Comparison of ENCODE assay signal across 8 cellular contexts in the genomic region with DNA sequence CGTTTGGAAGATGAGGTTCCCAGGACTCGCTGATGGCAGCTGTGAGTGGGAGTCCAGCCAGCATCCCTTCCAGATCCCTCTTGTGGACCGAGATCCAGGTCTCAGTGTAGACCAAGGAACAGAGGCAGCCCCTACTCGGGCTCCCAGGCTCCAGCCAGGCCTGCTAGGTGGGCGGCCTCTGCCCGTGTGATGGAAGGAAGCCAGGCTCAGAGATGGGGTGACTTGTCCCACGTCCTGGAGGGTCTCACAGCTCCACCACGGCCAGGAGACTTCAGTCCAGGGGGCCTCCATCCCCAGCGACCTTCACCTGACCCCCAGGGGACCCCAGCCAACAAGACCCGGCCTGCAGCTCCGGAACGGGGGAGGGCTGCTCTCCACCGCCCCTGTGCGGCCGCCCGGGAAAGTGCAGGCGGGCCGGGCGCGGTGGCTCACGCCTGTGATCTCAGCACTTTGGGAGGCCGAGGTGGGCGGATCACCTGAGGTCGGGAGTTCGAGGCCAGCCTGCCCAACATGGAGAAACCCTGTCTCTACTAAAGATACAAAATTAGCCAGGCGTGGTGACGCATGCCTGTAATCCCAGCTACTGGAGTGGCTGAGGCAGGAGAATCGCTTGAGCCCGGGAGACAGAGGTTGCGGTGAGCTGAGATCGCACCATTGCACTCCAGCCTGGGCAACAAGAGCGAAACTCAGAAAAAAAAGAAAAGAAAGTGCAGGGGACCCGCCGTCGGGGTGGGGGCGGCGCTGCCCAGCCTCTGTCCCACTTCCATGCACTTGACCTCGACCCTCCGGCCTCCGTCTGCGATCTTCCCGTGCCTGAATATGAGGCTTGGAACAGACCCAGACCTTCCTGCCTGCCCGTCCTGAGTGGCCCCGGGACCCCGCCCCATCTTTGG. TPM values are rescaled to one million over a fixed set of nuclear protein-coding genes. Genes with fewer than 3 reads are reported as not detected.
A peak's percentile ranks its signal among the peaks of the same experiment; 100 is the strongest.
DNase-seq lines count a peak whose midpoint lies in the region; ATAC-seq and TF ChIP-seq lines count a peak whose summit lies in the region.

No MANE protein-coding gene starts in this region.

- CTCF ChIA-PET in AG04450 (lab: Charles Lee) = interaction anchor here (1.3 to 2.5 kb wide), 2 partner anchors 9 to 11 kb away, joined by 4 to 16 read pairs; no protein-coding TSS in a partner anchor

- H3K4me3 Mint-ChIP-seq in T-helper 17 cell = peak overlapping the region; percentile 56
- H3K4me3 Mint-ChIP-seq in chondrocyte (ENCODE audit: unreplicated experiment) = no peak overlapping the region
- H3K4me3 Mint-ChIP-seq in naive B cell = peak overlapping the region in 2 of 8 donors; percentile 37 to 67

- no peak overlapping the region for H3K27ac ChIP-seq in AG04450 (ENCODE audit: low read depth, low read length)

- H3K27me3 Mint-ChIP-seq in T-helper 17 cell = peaks cover 6% of the 10 kb centered on the region
- peaks cover 15% of the 10 kb centered on the region for H3K27me3 Mint-ChIP-seq in chondrocyte (ENCODE audit: low read depth)
- H3K27me3 Mint-ChIP-seq in naive B cell = peaks cover 7 to 26% (median 26%) of the 10 kb centered on the region in 3 donors

- peaks cover 18% of the 10 kb centered on the region; the same call in 1 of the 2 replicates for H3K9me3 ChIP-seq in AG04450 (ENCODE audit: control insufficient read depth, insufficient read depth, low read length)
- no peaks in the 10 kb centered on the region for H3K9me3 ChIP-seq in T-helper 17 cell (ENCODE audit: control insufficient read depth, low read length, poor library complexity, severe bottlenecking)

- POLR2A ChIA-PET in AG04450 (lab: Yijun Ruan, JAX) = no interaction called here

- H3K4me1 Mint-ChIP-seq in T-helper 17 cell (peaks cover 5% of the 10 kb centered on the region), chondrocyte (ENCODE audit: low read depth) (peaks cover 5% of the 10 kb centered on the region), naive B cell (peaks cover 13 to 19% (median 17%) of the 10 kb centered on the region in 3 donors)

- H3K36me3 Mint-ChIP-seq in T-helper 17 cell (ENCODE audit: low read depth) (peaks cover 3% of the 10 kb centered on the region), chondrocyte (ENCODE audit: low read depth) (peaks cover 2% of the 10 kb centered on the region), naive B cell (peaks cover 0 to 9% of the 10 kb centered on the region in 2 donors)

- ATAC-seq in T-helper 17 cell = peak; percentile 68
- ATAC-seq in naive B cell (ENCODE audit: low read depth in 2 of 2) = peak; percentile 33 to 47
- ATAC-seq in GM21360 (IDR thresholded peaks at IDR 0.05; ENCODE audit: unreplicated experiment) = no peak
- ATAC-seq in GM21576 (IDR thresholded peaks at IDR 0.05; ENCODE audit: unreplicated experiment) = no peak

- TF ChIP-seq CTCF in AG04450 (IDR thresholded peaks at IDR 0.05; ENCODE audit: low read depth, low read length) (peak; percentile 68), GM13976 (IDR thresholded peaks at IDR 0.05; ENCODE audit: borderline replicate concordance, control extremely low read depth, extremely low read depth, insufficient read depth, missing control alignments) (peak; percentile 51), chondrocyte (IDR thresholded peaks at IDR 0.05) (peak; percentile 85)

- no peak overlapping the region for H3K27ac Mint-ChIP-seq in T-helper 17 cell
- H3K27ac Mint-ChIP-seq in chondrocyte (ENCODE audit: unreplicated experiment) = no peak overlapping the region
- peak overlapping the region in 2 of 6 donors; percentile 18 to 82 for H3K27ac Mint-ChIP-seq in naive B cell

- in situ Hi-C loops in GM13976 (cut with MboI; ENCODE audit: low sequenced_read_pairs, unreplicated experiment) = no loop called here

- H3K9me3 Mint-ChIP-seq in chondrocyte (ENCODE audit: low read depth) (no peaks in the 10 kb centered on the region), naive B cell (peaks cover 0 to 4% (median 0%) of the 10 kb centered on the region in 7 donors)

- H3K27me3 ChIP-seq in AG04450 (ENCODE audit: control insufficient read depth, insufficient read depth, low read length) = peaks cover 22% of the 10 kb centered on the region

- H3K4me3 ChIP-seq in AG04450 (ENCODE audit: low read depth, low read length) = no peak overlapping the region

- DNase-seq in AG04450 (ENCODE audit: low read depth, low spot score) (no peak), GM13976 (ENCODE audit: low spot score) (peak; percentile 71), T-helper 17 cell (peak in 2 of 3 donors; percentile 41 to 46), chondrocyte (ENCODE audit: low spot score) (no peak), naive B cell (no peak), cortex of kidney (lab: John Stamatoyannopoulos, UW) (no peak)

RNA-seq across cellular contexts. Expression of gene MADCAM1, which starts 0.6 kb away (rescaled TPM):
- polyA plus RNA-seq in AG04450 (2011; rRNA removed) = not detected in 2 replicates
- polyA minus RNA-seq in AG04450 (2011; rRNA and poly(A)+ RNA removed) = 0.14 TPM in 1 of 2 replicates, not detected in the other
- total RNA-seq in T-helper 17 cell = under 1 TPM; 0.15 to 0.31 TPM
- total RNA-seq in chondrocyte = 0.59 to 0.92 TPM (median 0.62 TPM) in 3 replicates
- polyA plus RNA-seq in naive B cell (ENCODE audit: low read depth in 6 of 6) = under 1 TPM in 4 of 6 donors, not detected in 2; 0.24 to 0.34 (median 0.30) TPM

RNA-seq across cellular contexts. Expression of gene TPGS1, which starts 11.6 kb away (rescaled TPM):
- polyA plus RNA-seq in AG04450 (2011; rRNA removed) (2.6 and 4.1 TPM in 2 replicates), naive B cell (ENCODE audit: low read depth in 6 of 6) (10 to 100 TPM; 14.6 to 30.0 (median 18.7) TPM)
- 1.2 and 1.3 TPM in 2 replicates for polyA minus RNA-seq in AG04450 (2011; rRNA and poly(A)+ RNA removed)
- total RNA-seq in T-helper 17 cell (10 to 100 TPM; 24.3 to 24.8 TPM), chondrocyte (18.3 to 22.6 TPM (median 21.3 TPM) in 3 replicates)

RNA-seq across cellular contexts. Expression of gene SHC2, which starts 34.9 kb away (rescaled TPM):
- polyA plus RNA-seq in AG04450 (2011; rRNA removed) (1.3 and 2.2 TPM in 2 replicates), naive B cell (ENCODE audit: low read depth in 6 of 6) (under 1 TPM in 1 of 6 donors, not detected in 5; 0.20 TPM)
- polyA minus RNA-seq in AG04450 (2011; rRNA and poly(A)+ RNA removed) = 0.65 and 1.7 TPM in 2 replicates
- total RNA-seq in T-helper 17 cell (not detected), chondrocyte (26.9 to 50.9 TPM (median 47.8 TPM) in 3 replicates)

RNA-seq across cellular contexts. Expression of gene CDC34, which starts 35.9 kb away (rescaled TPM):
- polyA plus RNA-seq in AG04450 (2011; rRNA removed) = 34.0 and 54.0 TPM in 2 replicates
- 24.5 and 30.8 TPM in 2 replicates for polyA minus RNA-seq in AG04450 (2011; rRNA and poly(A)+ RNA removed)
- 10 to 100 TPM; 36.2 to 42.0 TPM for total RNA-seq in T-helper 17 cell
- 41.4 to 71.1 TPM (median 66.9 TPM) in 3 replicates for total RNA-seq in chondrocyte
- 10 to 100 TPM; 17.7 to 30.6 (median 19.4) TPM for polyA plus RNA-seq in naive B cell (ENCODE audit: low read depth in 6 of 6)

RNA-seq across cellular contexts. Expression of gene GZMM, which starts 48.2 kb away (rescaled TPM):
- not detected in 2 replicates for polyA plus RNA-seq in AG04450 (2011; rRNA removed)
- polyA minus RNA-seq in AG04450 (2011; rRNA and poly(A)+ RNA removed) = not detected in 2 replicates
- 10 to 100 TPM; 43.8 to 45.6 TPM for total RNA-seq in T-helper 17 cell
- not detected in 3 replicates for total RNA-seq in chondrocyte
- 1 to 10 TPM in 2 of 6 donors, under 1 TPM in 2, not detected in 2; 0.40 to 1.5 (median 1.0) TPM for polyA plus RNA-seq in naive B cell (ENCODE audit: low read depth in 6 of 6)

Comparison
In these comparisons a context has a peak if more than half of its experiments do, and no peak if none do; other contexts are left out.
1. DNase-seq: peak in GM13976 (single experiment) and T-helper 17 cell (2 of 3); none in AG04450 (single experiment), chondrocyte (single experiment), naive B cell (single experiment) and cortex of kidney (single experiment).
2. ATAC-seq: peak in T-helper 17 cell (single experiment) and naive B cell (2 of 2); none in GM21360 (single experiment) and GM21576 (single experiment).
3. RNA of gene SHC2, which starts 34.9 kb away (total RNA-seq): 26.9 to 50.9 TPM in chondrocyte; not detected in T-helper 17 cell; every median in the first group is over 10 times any median in the second.
4. Peak in every context shown above with its lines, with median percentiles within 50 percentile points of each other: CTCF ChIP-seq.